Comparison of ENCODE assay signal across 8 cellular contexts in the genomic region with DNA sequence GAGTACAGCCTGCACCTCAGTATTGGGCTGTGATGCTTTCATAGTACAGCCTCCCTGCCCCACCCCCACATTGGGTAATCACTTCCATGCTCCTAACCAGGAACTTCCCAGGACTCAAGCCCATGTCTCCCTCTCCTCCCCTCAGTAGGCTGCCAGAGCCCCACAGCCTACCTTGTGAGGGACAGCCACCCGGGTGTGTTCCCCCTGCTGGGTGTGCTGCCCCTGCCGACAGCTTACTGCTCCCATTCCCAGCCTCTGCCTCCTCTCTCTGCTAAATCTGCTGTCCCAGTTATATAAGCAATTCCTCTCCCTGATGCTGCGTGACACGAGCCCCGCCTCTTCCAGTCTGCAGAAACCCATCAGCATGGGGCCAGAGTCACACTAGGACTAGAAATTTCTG. TPM values are rescaled to one million over a fixed set of nuclear protein-coding genes. Genes with fewer than 3 reads are reported as not detected.
DNase-seq lines count a peak whose midpoint lies in the region; ATAC-seq and TF ChIP-seq lines count a peak whose summit lies in the region.

A gene with protein sequence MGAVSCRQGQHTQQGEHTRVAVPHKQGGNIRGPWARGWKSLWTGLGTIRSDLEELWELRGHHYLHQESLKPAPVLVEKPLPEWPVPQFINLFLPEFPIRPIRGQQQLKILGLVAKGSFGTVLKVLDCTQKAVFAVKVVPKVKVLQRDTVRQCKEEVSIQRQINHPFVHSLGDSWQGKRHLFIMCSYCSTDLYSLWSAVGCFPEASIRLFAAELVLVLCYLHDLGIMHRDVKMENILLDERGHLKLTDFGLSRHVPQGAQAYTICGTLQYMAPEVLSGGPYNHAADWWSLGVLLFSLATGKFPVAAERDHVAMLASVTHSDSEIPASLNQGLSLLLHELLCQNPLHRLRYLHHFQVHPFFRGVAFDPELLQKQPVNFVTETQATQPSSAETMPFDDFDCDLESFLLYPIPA (minus strand): TSS at position 270 of the 400 bp plus-strand sequence. CDS start 24 bp downstream, at position 246.

- DNase-seq in activated CD4-positive, alpha-beta T cell treated with anti-CD3 and anti-CD28 coated beads, Interleukin-2, amount 10 ng/mL, durations not matched to agents 7 days and 5 days = no peak
- DNase-seq in activated CD4-positive, alpha-beta T cell treated with anti-CD3 and anti-CD28 coated beads for 4 hours = no peak
- no peak for DNase-seq in T-helper 2 cell treated with Interferon-gamma antibody and Interleukin-4, amounts not matched to agents 5 μg/mL and 100 μg/mL, for 36 hours (ENCODE audit: low spot score)
- DNase-seq in fibroblast of pulmonary artery (ENCODE audit: low read depth) (peak; percentile 3), sciatic nerve (ENCODE audit: low spot score) (no peak), CD1c-positive myeloid dendritic cell (ENCODE audit: extremely low spot score) (no peak), NCI-H774 (lab: John Stamatoyannopoulos, UW) (no peak), stomach (no peak)

- H3K4me3 Mint-ChIP-seq in activated CD4-positive, alpha-beta T cell treated with anti-CD3 and anti-CD28 coated beads, Interleukin-2, amount 10 ng/mL, durations not matched to agents 7 days and 5 days = no peak within 1 kb of the TSS
- H3K4me3 Mint-ChIP-seq in T-helper 2 cell treated with Interferon-gamma antibody and Interleukin-4, amounts not matched to agents 5 μg/mL and 100 μg/mL, for 36 hours = no peak within 1 kb of the TSS

- H3K4me3 ChIP-seq in fibroblast of pulmonary artery (replicated peaks; ENCODE audit: low read depth, low read length) (no peak within 1 kb of the TSS), stomach (no peak within 1 kb of the TSS)

- H3K27ac Mint-ChIP-seq in activated CD4-positive, alpha-beta T cell treated with anti-CD3 and anti-CD28 coated beads, Interleukin-2, amount 10 ng/mL, durations not matched to agents 7 days and 5 days = peak within 1 kb of the TSS; percentile 38
- peak within 1 kb of the TSS; percentile 21 for H3K27ac Mint-ChIP-seq in T-helper 2 cell treated with Interferon-gamma antibody and Interleukin-4, amounts not matched to agents 5 μg/mL and 100 μg/mL, for 36 hours

- WGBS in stomach, 5 donors = 67 to 86% (median 82%) methylated on average over 5 of the region's 5 CpGs

- H3K9me3 Mint-ChIP-seq in activated CD4-positive, alpha-beta T cell treated with anti-CD3 and anti-CD28 coated beads, Interleukin-2, amount 10 ng/mL, durations not matched to agents 7 days and 5 days = no peaks in the 10 kb centered on the region
- no peaks in the 10 kb centered on the region for H3K9me3 Mint-ChIP-seq in T-helper 2 cell treated with Interferon-gamma antibody and Interleukin-4, amounts not matched to agents 5 μg/mL and 100 μg/mL, for 36 hours

- no peaks in the 10 kb centered on the region for H3K9me3 ChIP-seq in stomach

- no peak for TF ChIP-seq EP300 in stomach (IDR thresholded peaks at IDR 0.05)

- no peaks in the 10 kb centered on the region for H3K27me3 ChIP-seq in stomach

- POLR2A ChIA-PET in activated CD4-positive, alpha-beta T cell treated with anti-CD3 and anti-CD28 coated beads, Interleukin-2, amount 10 ng/mL, durations not matched to agents 7 days and 5 days (lab: Charles Lee) = no interaction called here

- CTCF ChIA-PET in activated CD4-positive, alpha-beta T cell treated with anti-CD3 and anti-CD28 coated beads, Interleukin-2, amount 10 ng/mL, durations not matched to agents 7 days and 5 days (lab: Charles Lee) = interaction anchor here (1.0 to 1.2 kb wide), 3 partner anchors 10 to 65 kb away, joined by 3 read pairs; no protein-coding TSS in a partner anchor

- no peak within 1 kb of the TSS for H3K27ac ChIP-seq in stomach

- H3K27me3 Mint-ChIP-seq in activated CD4-positive, alpha-beta T cell treated with anti-CD3 and anti-CD28 coated beads, Interleukin-2, amount 10 ng/mL, durations not matched to agents 7 days and 5 days = no peaks in the 10 kb centered on the region
- no peaks in the 10 kb centered on the region for H3K27me3 Mint-ChIP-seq in T-helper 2 cell treated with Interferon-gamma antibody and Interleukin-4, amounts not matched to agents 5 μg/mL and 100 μg/mL, for 36 hours (ENCODE audit: low read depth)

- intact Hi-C loops in sciatic nerve (cut with DNase I) = loop anchor here (10.0 kb wide), 1 partner anchor 109 kb away; a partner anchor contains a TSS
- intact Hi-C loops in stomach (cut with DNase I; ENCODE audit: low total_unique reads) = no loop called here

- no peak for ATAC-seq in sciatic nerve

- peaks cover 48 to 80% (median 75%) of the 10 kb centered on the region in 4 donors for H3K36me3 ChIP-seq in stomach

- peaks cover 3% of the 10 kb centered on the region for H3K4me1 Mint-ChIP-seq in activated CD4-positive, alpha-beta T cell treated with anti-CD3 and anti-CD28 coated beads, Interleukin-2, amount 10 ng/mL, durations not matched to agents 7 days and 5 days
- peaks cover 4% of the 10 kb centered on the region for H3K4me1 Mint-ChIP-seq in T-helper 2 cell treated with Interferon-gamma antibody and Interleukin-4, amounts not matched to agents 5 μg/mL and 100 μg/mL, for 36 hours (ENCODE audit: low read depth)

- peaks cover 46% of the 10 kb centered on the region for H3K36me3 Mint-ChIP-seq in activated CD4-positive, alpha-beta T cell treated with anti-CD3 and anti-CD28 coated beads, Interleukin-2, amount 10 ng/mL, durations not matched to agents 7 days and 5 days (ENCODE audit: low read depth)
- H3K36me3 Mint-ChIP-seq in T-helper 2 cell treated with Interferon-gamma antibody and Interleukin-4, amounts not matched to agents 5 μg/mL and 100 μg/mL, for 36 hours (ENCODE audit: low read depth) = peaks cover 60% of the 10 kb centered on the region

- no peak for TF ChIP-seq POLR2A in stomach (IDR thresholded peaks at IDR 0.05)

- peaks cover 0 to 14% (median 4%) of the 10 kb centered on the region in 4 donors for H3K4me1 ChIP-seq in stomach

- TF ChIP-seq CTCF in fibroblast of pulmonary artery (IDR thresholded peaks at IDR 0.05; ENCODE audit: low read length, missing control alignments) (no peak), stomach (IDR thresholded peaks at IDR 0.05) (no peak)

RNA-seq across cellular contexts. Expression of the gene that starts here (rescaled TPM):
- 10 to 100 TPM; 18.4 to 20.6 TPM for total RNA-seq in activated CD4-positive, alpha-beta T cell treated with anti-CD3 and anti-CD28 coated beads, Interleukin-2, amount 10 ng/mL, durations not matched to agents 7 days and 5 days
- 14.4 TPM for total RNA-seq in sciatic nerve
- 10 to 100 TPM in 3 of 5 donors, 1 to 10 TPM in 2; 9.3 to 36.2 (median 11.6) TPM for total RNA-seq in stomach
- 1 to 10 TPM in 2 of 3 donors, under 1 TPM in 1; 0.31 to 2.3 (median 1.2) TPM for polyA plus RNA-seq in stomach
